Comparison of ENCODE assay signal across 17 cellular contexts in genomic region chr18:67582488-67582887, GRCh38.
"Had no signal": no experiment of that assay in that cellular context is flagged by ENCODE, and none has a peak within 500 bp of the region (broad histone marks: within the 10 kb centered on the region; RNA-seq: fewer than 3 reads in every experiment).

No MANE protein-coding gene starts in this region.

- ATAC-seq: K562 had no signal

- H3K4me3 Mint-ChIP-seq: IgD-negative memory B cell had no signal

- H3K27ac Mint-ChIP-seq: IgD-negative memory B cell had no signal

- H3K27me3 Mint-ChIP-seq: IgD-negative memory B cell had no signal

- H3K4me1 ChIP-seq: SJSA1 had no signal

- H3K27me3 ChIP-seq: SJSA1 had no signal

- H3K9me3 ChIP-seq: SJSA1 had no signal

- H3K36me3 ChIP-seq: SJSA1 had no signal

- H3K36me3 Mint-ChIP-seq: IgD-negative memory B cell had no signal

- H3K4me2 ChIP-seq: KMS-11 had no signal

- H3K4me3 ChIP-seq: K562, SJSA1, SK-N-MC had no signal

- H3K4me1 Mint-ChIP-seq: IgD-negative memory B cell had no signal

- FAIRE-seq: K562, RCC 7860 had no signal

- DNase-seq: Kasumi-1, MM.1S, NCI-H1092 treated with DMSO at 0.1 percent for 48 hours, NCI-H1436, NCI-H2029, NCI-H2081 treated with DMSO at 0.1 percent for 48 hours, NCI-H526 treated with DMSO at 0.1 percent for 48 hours, NCI-H748 treated with DMSO at 0.1 percent for 48 hours, Right ventricle myocardium superior, RPMI8226, SIG-M5 had no signal

- H3K27ac ChIP-seq: KMS-11, SJSA1, SK-N-MC had no signal
